In the genomic region with DNA sequence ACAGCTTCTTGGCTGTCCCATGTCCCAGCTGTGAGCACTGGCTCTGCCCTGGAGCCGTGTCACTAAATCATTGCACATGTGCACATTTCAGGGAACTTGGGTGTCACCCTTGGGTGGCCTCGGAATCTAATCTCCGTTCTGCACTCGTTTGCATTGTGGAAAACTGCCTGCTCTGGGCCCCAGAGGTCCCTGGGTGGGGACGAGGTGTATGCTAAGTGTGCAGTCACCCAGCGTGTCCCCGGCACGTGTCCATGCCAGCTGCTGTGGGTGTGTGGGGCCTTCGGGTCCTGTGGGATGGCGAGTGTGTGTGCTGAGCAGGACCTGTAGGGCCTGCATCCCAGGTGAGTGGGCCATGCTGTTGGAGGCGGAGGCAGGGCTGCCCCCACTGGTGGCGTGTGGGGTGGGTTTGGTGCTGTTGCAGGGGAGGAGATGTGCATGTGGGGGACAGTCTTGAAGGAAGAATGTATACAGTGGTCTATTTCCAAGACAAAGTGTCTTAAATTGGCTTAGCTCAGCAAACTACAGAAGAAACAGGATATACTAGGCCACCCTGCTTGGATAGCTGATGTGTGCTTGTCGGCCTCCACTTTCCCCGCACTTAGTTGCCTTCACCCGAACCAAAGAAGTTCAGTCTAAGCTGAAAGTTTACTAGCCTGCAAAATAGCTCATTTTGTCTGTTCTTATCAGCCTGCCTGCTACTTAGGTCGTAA, we compare ENCODE assay signal across 19 cellular contexts.
"Had no signal": no experiment of that assay in that cellular context is flagged by ENCODE, and none has a peak within 500 bp of the region (broad histone marks: within the 10 kb centered on the region; RNA-seq: fewer than 3 reads in every experiment).

No MANE protein-coding gene starts in this region.

- H3K27ac Mint-ChIP-seq: activated CD4-positive, alpha-beta memory T cell treated with anti-CD3 and anti-CD28 coated beads for 36 hours; activated CD8-positive, alpha-beta memory T cell treated with anti-CD3 and anti-CD28 coated beads, Interleukin-2, amount 10 ng/mL, durations not matched to agents 7 days and 5 days; activated naive CD8-positive, alpha-beta T cell treated with anti-CD3 and anti-CD28 coated beads, Interleukin-2, amount 50 U/mL, for 24 hours; activated T-helper 2 cell treated with anti-CD3 and anti-CD28 coated beads, Interferon-gamma antibody, Interleukin-2, Interleukin-4, amounts not matched to agents 10 μg/mL and 5 μg/mL and 100 μg/mL, durations not matched to agents 14 hours and 24 hours and 36 hours; dendritic cell treated with granulocyte-macrophage colony-stimulating factor and Interleukin-4, amounts not matched to agents 40 ng/mL and 50 ng/mL, for 4 days had no signal

- H3K27me3 ChIP-seq: ascending aorta, breast epithelium, right atrium auricular region, tibial artery, vagina had no signal

- H3K9me3 ChIP-seq: ascending aorta, breast epithelium, right atrium auricular region, tibial artery, vagina had no signal

- H3K4me3 Mint-ChIP-seq: activated CD4-positive, alpha-beta memory T cell treated with anti-CD3 and anti-CD28 coated beads for 36 hours; activated CD8-positive, alpha-beta memory T cell treated with anti-CD3 and anti-CD28 coated beads, Interleukin-2, amount 10 ng/mL, durations not matched to agents 7 days and 5 days; activated naive CD4-positive, alpha-beta T cell treated with anti-CD3 and anti-CD28 coated beads for 36 hours; activated naive CD8-positive, alpha-beta T cell treated with anti-CD3 and anti-CD28 coated beads, Interleukin-2, amount 50 U/mL, for 24 hours; dendritic cell treated with granulocyte-macrophage colony-stimulating factor and Interleukin-4, amounts not matched to agents 40 ng/mL and 50 ng/mL, for 4 days had no signal

- ATAC-seq: activated CD8-positive, alpha-beta memory T cell treated with anti-CD3 and anti-CD28 coated beads, Interleukin-2, amount 10 ng/mL, durations not matched to agents 7 days and 5 days; activated naive CD8-positive, alpha-beta T cell treated with anti-CD3 and anti-CD28 coated beads, Interleukin-2, amount 50 U/mL, for 24 hours; left colon had no signal

- DNase-seq: activated CD4-positive, alpha-beta memory T cell treated with anti-CD3 and anti-CD28 coated beads for 36 hours; activated CD4-positive, alpha-beta T cell treated with anti-CD3 and anti-CD28 coated beads for 1 hour; activated CD8-positive, alpha-beta memory T cell treated with anti-CD3 and anti-CD28 coated beads, Interleukin-2, amount 10 ng/mL, durations not matched to agents 7 days and 5 days; activated naive CD4-positive, alpha-beta T cell treated with anti-CD3 and anti-CD28 coated beads for 36 hours; activated naive CD8-positive, alpha-beta T cell treated with anti-CD3 and anti-CD28 coated beads, Interleukin-2, amount 50 U/mL, for 24 hours; activated T-cell treated with anti-CD3 and anti-CD28 coated beads, Interleukin-2, amount 50 U/mL, for 1 hour; effector memory CD4-positive, alpha-beta T cell; head of caudate nucleus; naive B cell; stimulated activated CD4-positive, alpha-beta T cell treated with anti-CD3 and anti-CD28 coated beads, Interleukin-2, amount 100 ng/mL, for 48 hours; stimulated activated naive CD4-positive, alpha-beta T cell; tibial artery had no signal

- H3K27me3 Mint-ChIP-seq: activated CD4-positive, alpha-beta memory T cell treated with anti-CD3 and anti-CD28 coated beads for 36 hours; activated CD8-positive, alpha-beta memory T cell treated with anti-CD3 and anti-CD28 coated beads, Interleukin-2, amount 10 ng/mL, durations not matched to agents 7 days and 5 days; activated naive CD8-positive, alpha-beta T cell treated with anti-CD3 and anti-CD28 coated beads, Interleukin-2, amount 50 U/mL, for 24 hours; dendritic cell treated with granulocyte-macrophage colony-stimulating factor and Interleukin-4, amounts not matched to agents 40 ng/mL and 50 ng/mL, for 4 days; naive B cell had no signal

- H3K36me3 ChIP-seq: breast epithelium, vagina had no signal

- H3K4me3 ChIP-seq: ascending aorta, breast epithelium, right atrium auricular region, tibial artery, vagina had no signal

- H3K27ac ChIP-seq: ascending aorta, breast epithelium, tibial artery, vagina had no signal

- H3K9me3 Mint-ChIP-seq: activated CD4-positive, alpha-beta memory T cell treated with anti-CD3 and anti-CD28 coated beads for 36 hours; activated naive CD4-positive, alpha-beta T cell treated with anti-CD3 and anti-CD28 coated beads for 36 hours; activated naive CD8-positive, alpha-beta T cell treated with anti-CD3 and anti-CD28 coated beads, Interleukin-2, amount 50 U/mL, for 24 hours; activated T-helper 2 cell treated with anti-CD3 and anti-CD28 coated beads, Interferon-gamma antibody, Interleukin-2, Interleukin-4, amounts not matched to agents 10 μg/mL and 5 μg/mL and 100 μg/mL, durations not matched to agents 14 hours and 24 hours and 36 hours; dendritic cell treated with granulocyte-macrophage colony-stimulating factor and Interleukin-4, amounts not matched to agents 40 ng/mL and 50 ng/mL, for 4 days had no signal
